11 cellular contexts compared by ENCODE assay signal in genomic region chr6:19852090-19852457, GRCh38. TPM values are rescaled to one million over a fixed set of nuclear protein-coding genes. Genes with fewer than 3 reads are reported as not detected.
A peak's percentile ranks its signal among the peaks of the same experiment; 100 is the strongest.
DNase-seq lines count a peak whose midpoint lies in the region; ATAC-seq and TF ChIP-seq lines count a peak whose summit lies in the region.
"Had no signal": no experiment of that assay in that cellular context is flagged by ENCODE, and none has a peak within 500 bp of the region (broad histone marks: within the 10 kb centered on the region; RNA-seq: fewer than 3 reads in every experiment).

No MANE protein-coding gene starts in this region.

- H3K27ac ChIP-seq in C4-2B (no peak overlapping the region), VCaP (peak overlapping the region; percentile 59; the same call in 1 of the 2 replicates)
- H3K27ac ChIP-seq: BLaER1 treated with 17β-estradiol and CSF1 and Interleukin-3, amounts not matched to agents 10 nM and 100 nM had no signal

- H3K9me3 Mint-ChIP-seq in HFFc6 (no peaks in the 10 kb centered on the region), neural crest cell (no peaks in the 10 kb centered on the region)
- H3K9me3 Mint-ChIP-seq: T-cell had no signal

- intact Hi-C loops in lower leg skin (cut with DNase I; ENCODE audit: low total_unique reads): loop anchor here (5.0 kb wide), 2 partner anchors 730 to 1255 kb away; no protein-coding TSS in a partner anchor

- no peaks in the 10 kb centered on the region for H3K36me3 Mint-ChIP-seq in HFFc6 (ENCODE audit: low read depth)
- no peaks in the 10 kb centered on the region for H3K36me3 Mint-ChIP-seq in neural crest cell (ENCODE audit: low read depth)
- H3K36me3 Mint-ChIP-seq: T-cell had no signal

- TF ChIP-seq POLR2A in lower leg skin (IDR thresholded peaks at IDR 0.05): no peak

- TF ChIP-seq CTCF in C4-2B (conservative IDR thresholded peaks at IDR 0.05): peak; percentile 63
- TF ChIP-seq CTCF in HFFc6 (IDR thresholded peaks at IDR 0.05): peak; percentile 52; the same call in 1 of the 2 replicates
- TF ChIP-seq CTCF in VCaP (conservative IDR thresholded peaks at IDR 0.05): no peak; the same call in 1 of the 2 replicates
- peak; percentile 9 for TF ChIP-seq CTCF in neural crest cell (conservative IDR thresholded peaks at IDR 0.05)
- no peak for TF ChIP-seq CTCF in lower leg skin (IDR thresholded peaks at IDR 0.05)

- no peak overlapping the region for H3K27ac Mint-ChIP-seq in HFFc6
- H3K27ac Mint-ChIP-seq in neural crest cell (ENCODE audit: unreplicated experiment): no peak overlapping the region
- H3K27ac Mint-ChIP-seq: T-cell had no signal

- H3K4me1 Mint-ChIP-seq in HFFc6 (ENCODE audit: low read depth) (peaks cover 10% of the 10 kb centered on the region), neural crest cell (peaks cover 26% of the 10 kb centered on the region)
- H3K4me1 Mint-ChIP-seq: T-cell had no signal

- H3K27me3 Mint-ChIP-seq in HFFc6 (ENCODE audit: insufficient read depth) (peaks cover 3% of the 10 kb centered on the region; the same call in 1 of the 2 replicates), neural crest cell (ENCODE audit: low read depth) (no peaks in the 10 kb centered on the region)
- H3K27me3 Mint-ChIP-seq: T-cell had no signal

- WGBS in lower leg skin, 2 donors: 81 to 85% methylated on average over 2 of the region's 2 CpGs

- no peak overlapping the region for H3K4me3 Mint-ChIP-seq in HFFc6
- H3K4me3 Mint-ChIP-seq in neural crest cell: peak overlapping the region; percentile 35
- H3K4me3 Mint-ChIP-seq: T-cell had no signal

- ATAC-seq in GM18511 (IDR thresholded peaks at IDR 0.05; ENCODE audit: unreplicated experiment): no peak
- ATAC-seq: T-cell had no signal

- DNase-seq in HFFc6: no peak
- DNase-seq in neural crest cell (ENCODE audit: low read depth, low spot score): no peak
- DNase-seq in germinal center (ENCODE audit: low spot score): no peak
- DNase-seq in lower leg skin (ENCODE audit: low spot score in 2 of 2): no peak
- DNase-seq in activated naive CD4-positive, alpha-beta T cell treated with Interleukin-2 at 50 U/mL for 16 hours: no peak
- DNase-seq: NCI-H1048, T-cell had no signal

- H3K4me3 ChIP-seq in lower leg skin (ENCODE audit: low read depth, poor library complexity, severe bottlenecking): no peak overlapping the region
- H3K4me3 ChIP-seq: BLaER1 treated with 17β-estradiol and CSF1 and Interleukin-3, amounts not matched to agents 10 nM and 100 nM had no signal

RNA-seq across cellular contexts. Expression of gene ID4, which starts 14.9 kb away (rescaled TPM):
- total RNA-seq in HFFc6 (2021; fragmentation: NEBNext Ultra II Directional; extraction: Animal tissue kit (Norgen Biotek cat#: 25700)): 10 to 100 TPM in 4 of 6 experiments, 1 to 10 TPM in 2; 7.2 to 11.9 (median 10.9) TPM
- total RNA-seq in neural crest cell (104 and 106 TPM in 2 replicates), lower leg skin (100 to 1,000 TPM; 210 to 294 (median 234) TPM)
- total RNA-seq: T-cell had no signal

Comparison
In these comparisons a context has a peak if more than half of its experiments do, and no peak if none do; other contexts are left out.
1. CTCF ChIP-seq: peak in C4-2B (single experiment), HFFc6 (single experiment) and neural crest cell (single experiment); none in VCaP (single experiment) and lower leg skin (0 of 3).